Comparison of ENCODE assay signal across 8 cellular contexts in genomic region chr19:16496613-16496983, GRCh38. TPM values are rescaled to one million over a fixed set of nuclear protein-coding genes. Genes with fewer than 3 reads are reported as not detected.
DNase-seq lines count a peak whose midpoint lies in the region; ATAC-seq and TF ChIP-seq lines count a peak whose summit lies in the region.

No MANE protein-coding gene starts in this region.

- peaks cover 0 to 3% (median 0%) of the 10 kb centered on the region in 3 donors for H3K36me3 ChIP-seq in Peyer's patch

- H3K4me1 ChIP-seq in Peyer's patch = peaks cover 0 to 8% (median 2%) of the 10 kb centered on the region in 4 donors

- no peaks in the 10 kb centered on the region for H3K27me3 Mint-ChIP-seq in endothelial cell (ENCODE audit: unreplicated experiment)
- no peaks in the 10 kb centered on the region for H3K27me3 Mint-ChIP-seq in nephron progenitor cell (ENCODE audit: low read depth, poor library complexity)

- no peaks in the 10 kb centered on the region for H3K9me3 ChIP-seq in Peyer's patch

- peak overlapping the region in 3 of 4 donors; percentile 59 to 82 (median 65) for H3K27ac ChIP-seq in Peyer's patch

- no peak for TF ChIP-seq CTCF in Peyer's patch (IDR thresholded peaks at IDR 0.05)
- no peak for TF ChIP-seq CTCF in endothelial cell (IDR thresholded peaks at IDR 0.05; ENCODE audit: unreplicated experiment)
- TF ChIP-seq CTCF in nephron progenitor cell (IDR thresholded peaks at IDR 0.05) = no peak

- DNase-seq in GM04503 (ENCODE audit: low read depth) (peak; percentile 26), Peyer's patch (peak in 2 of 3 donors; percentile 23 to 49), endothelial cell (ENCODE audit: low spot score) (no peak), nephron progenitor cell (no peak), mesenteric fat pad (ENCODE audit: low spot score) (no peak)

- H3K27ac Mint-ChIP-seq in endothelial cell (ENCODE audit: unreplicated experiment) = peak overlapping the region; percentile 87
- peak overlapping the region; percentile 25 for H3K27ac Mint-ChIP-seq in nephron progenitor cell

- peak overlapping the region; percentile 52 to 76 (median 70) for H3K4me3 ChIP-seq in Peyer's patch

- H3K36me3 Mint-ChIP-seq in endothelial cell (ENCODE audit: low read depth, unreplicated experiment) (peaks cover 5% of the 10 kb centered on the region), nephron progenitor cell (ENCODE audit: low read depth) (peaks cover 9% of the 10 kb centered on the region)

- H3K9me3 Mint-ChIP-seq in endothelial cell (ENCODE audit: unreplicated experiment) (no peaks in the 10 kb centered on the region), nephron progenitor cell (no peaks in the 10 kb centered on the region)

- H3K4me1 Mint-ChIP-seq in endothelial cell (ENCODE audit: unreplicated experiment) (peaks cover 10% of the 10 kb centered on the region), nephron progenitor cell (peaks cover 26% of the 10 kb centered on the region)

- H3K4me3 Mint-ChIP-seq in endothelial cell (ENCODE audit: unreplicated experiment) (peak overlapping the region; percentile 92), nephron progenitor cell (peak overlapping the region; percentile 94)

- ATAC-seq in HG02840 (IDR thresholded peaks at IDR 0.05; ENCODE audit: low FRiP score, unreplicated experiment) (no peak), GM21529 (IDR thresholded peaks at IDR 0.05; ENCODE audit: unreplicated experiment) (no peak), HG02588 (IDR thresholded peaks at IDR 0.05; ENCODE audit: unreplicated experiment) (no peak)

- H3K27me3 ChIP-seq in Peyer's patch = no peaks in the 10 kb centered on the region

- TF ChIP-seq POLR2A in Peyer's patch (IDR thresholded peaks at IDR 0.05) = no peak

RNA-seq across cellular contexts. Expression of gene C19orf44, which starts 0.4 kb away (rescaled TPM):
- total RNA-seq in Peyer's patch (10 to 100 TPM in 1 of 4 donors, 1 to 10 TPM in 3; 3.7 to 13.2 (median 8.0) TPM), endothelial cell (ENCODE audit: unreplicated experiment) (3.7 TPM), mesenteric fat pad (3.2 TPM)

RNA-seq across cellular contexts. Expression of gene CALR3, which starts 0.6 kb away (rescaled TPM):
- total RNA-seq in Peyer's patch = not detected
- not detected for total RNA-seq in endothelial cell (ENCODE audit: unreplicated experiment)
- total RNA-seq in mesenteric fat pad = not detected

RNA-seq across cellular contexts. Expression of gene EPS15L1, which starts 24.8 kb away (rescaled TPM):
- total RNA-seq in Peyer's patch (10 to 100 TPM; 18.2 to 37.0 (median 35.2) TPM), endothelial cell (ENCODE audit: unreplicated experiment) (34.5 TPM), mesenteric fat pad (35.6 TPM)

RNA-seq across cellular contexts. Expression of gene CHERP, which starts 45.6 kb away (rescaled TPM):
- 10 to 100 TPM; 11.4 to 26.4 (median 22.4) TPM for total RNA-seq in Peyer's patch
- 66.5 TPM for total RNA-seq in endothelial cell (ENCODE audit: unreplicated experiment)
- 34.3 TPM for total RNA-seq in mesenteric fat pad

Comparison
In these comparisons a context has a peak if more than half of its experiments do, and no peak if none do; other contexts are left out.
1. DNase-seq: peak in GM04503 (single experiment) and Peyer's patch (2 of 3); none in endothelial cell (single experiment), nephron progenitor cell (single experiment) and mesenteric fat pad (single experiment).